7 cellular contexts compared by ENCODE assay signal in genomic region chr16:67968440-67969285, GRCh38. TPM values are rescaled to one million over a fixed set of nuclear protein-coding genes. Genes with fewer than 3 reads are reported as not detected.
DNase-seq lines count a peak whose midpoint lies in the region; ATAC-seq and TF ChIP-seq lines count a peak whose summit lies in the region.

TSS of gene SLC12A4 (minus strand) at chr16:67968637. CDS start at chr16:67968553, 84 bp downstream.

- H3K4me3 Mint-ChIP-seq in activated CD4-positive, alpha-beta memory T cell treated with anti-CD3 and anti-CD28 coated beads for 36 hours = peak within 1 kb of the TSS; percentile 99

- H3K27me3 ChIP-seq in dorsolateral prefrontal cortex = peaks cover 0 to 19% (median 0%) of the 10 kb centered on the region in 45 donors

- intact Hi-C loops in activated CD4-positive, alpha-beta memory T cell treated with anti-CD3 and anti-CD28 coated beads for 36 hours (cut with micrococcal nuclease) = loop anchor here (1.0 to 2.0 kb wide), 3 partner anchors 30 to 72 kb away; partner anchors contain the start of genes DPEP2 and PSMB10
- intact Hi-C loops in dorsolateral prefrontal cortex (cut with DNase I) = no loop called here
- intact Hi-C loops in lower leg skin (cut with DNase I; ENCODE audit: low total_unique reads) = no loop called here

- CTCF ChIA-PET in activated CD4-positive, alpha-beta memory T cell treated with anti-CD3 and anti-CD28 coated beads for 36 hours (lab: Charles Lee) = interaction anchor here (0.7 kb wide), 1 partner anchor 422 kb away, joined by 3 read pairs; no protein-coding TSS in a partner anchor

- H3K27me3 Mint-ChIP-seq in activated CD4-positive, alpha-beta memory T cell treated with anti-CD3 and anti-CD28 coated beads for 36 hours = no peaks in the 10 kb centered on the region

- peak within 1 kb of the TSS; percentile 78 for H3K27ac Mint-ChIP-seq in activated CD4-positive, alpha-beta memory T cell treated with anti-CD3 and anti-CD28 coated beads for 36 hours

- H3K9me3 Mint-ChIP-seq in activated CD4-positive, alpha-beta memory T cell treated with anti-CD3 and anti-CD28 coated beads for 36 hours = no peaks in the 10 kb centered on the region

- 1 to 2% methylated on average over 28 of the region's 75 CpGs for WGBS in lower leg skin, 2 donors

- TF ChIP-seq POLR2A in lower leg skin (IDR thresholded peaks at IDR 0.05) = peak in 1 of 2 donors; percentile 46

- ATAC-seq in GM18519 (IDR thresholded peaks at IDR 0.05; ENCODE audit: low FRiP score, unreplicated experiment) (peak; percentile 58), HG02884 (IDR thresholded peaks at IDR 0.05; ENCODE audit: unreplicated experiment) (peak; percentile 60)

- no peaks in the 10 kb centered on the region for H3K36me3 Mint-ChIP-seq in activated CD4-positive, alpha-beta memory T cell treated with anti-CD3 and anti-CD28 coated beads for 36 hours

- TF ChIP-seq CTCF in dorsolateral prefrontal cortex (IDR thresholded peaks at IDR 0.05 in 54 of 56, conservative IDR thresholded peaks at IDR 0.05 in 2 of 56; ENCODE audit: low read depth in 1 of 56, partially characterized antibody in 56 of 56) = peak in 4 of 56 donors; percentile 5 to 17 (median 7)
- no peak for TF ChIP-seq CTCF in lower leg skin (IDR thresholded peaks at IDR 0.05)

- H3K4me3 ChIP-seq in dorsolateral prefrontal cortex (peak within 1 kb of the TSS; percentile 53 to 88 (median 72)), lower leg skin (ENCODE audit: low read depth, poor library complexity, severe bottlenecking) (peak within 1 kb of the TSS; percentile 53)

- POLR2A ChIA-PET in activated CD4-positive, alpha-beta memory T cell treated with anti-CD3 and anti-CD28 coated beads for 36 hours (lab: Charles Lee) = interaction anchor here (0.8 to 1.7 kb wide), 3 partner anchors 32 to 101 kb away, joined by 3 to 6 read pairs (median 3); partner anchors contain the start of gene PSMB10

- DNase-seq in NCI-H226 (peak; percentile 71), dorsolateral prefrontal cortex (peak in 6 of 10 donors; percentile 28 to 80 (median 46)), lower leg skin (ENCODE audit: low spot score in 2 of 2) (peak; percentile 71 to 96)
- peak; percentile 94 for DNase-seq in activated CD4-positive, alpha-beta memory T cell treated with anti-CD3 and anti-CD28 coated beads for 36 hours
- peak; percentile 85 to 88 for DNase-seq in stimulated activated CD4-positive, alpha-beta T cell treated with anti-CD3 and anti-CD28 coated beads, Interleukin-4, amount 100 ng/mL, for 48 hours (ENCODE audit: low read depth in 2 of 2)

- peaks cover 18% of the 10 kb centered on the region for H3K4me1 Mint-ChIP-seq in activated CD4-positive, alpha-beta memory T cell treated with anti-CD3 and anti-CD28 coated beads for 36 hours (ENCODE audit: low read depth)

- peak within 1 kb of the TSS in 53 of 59 donors; percentile 6 to 89 (median 71) for H3K27ac ChIP-seq in dorsolateral prefrontal cortex

RNA-seq across cellular contexts. Expression of gene SLC12A4, which starts in this region (rescaled TPM):
- total RNA-seq in activated CD4-positive, alpha-beta memory T cell treated with anti-CD3 and anti-CD28 coated beads for 36 hours = 10 to 100 TPM; 27.1 to 29.9 TPM
- total RNA-seq in dorsolateral prefrontal cortex (10 to 100 TPM; 12.2 to 79.2 (median 26.9) TPM), lower leg skin (10 to 100 TPM; 31.3 to 74.1 (median 50.9) TPM)

Comparison
In these comparisons a context has a peak if more than half of its experiments do, and no peak if none do; other contexts are left out.
1. Peak in every context shown above with its lines: DNase-seq, ATAC-seq, H3K4me3 ChIP-seq and H3K27ac ChIP-seq.